In the genomic region with DNA sequence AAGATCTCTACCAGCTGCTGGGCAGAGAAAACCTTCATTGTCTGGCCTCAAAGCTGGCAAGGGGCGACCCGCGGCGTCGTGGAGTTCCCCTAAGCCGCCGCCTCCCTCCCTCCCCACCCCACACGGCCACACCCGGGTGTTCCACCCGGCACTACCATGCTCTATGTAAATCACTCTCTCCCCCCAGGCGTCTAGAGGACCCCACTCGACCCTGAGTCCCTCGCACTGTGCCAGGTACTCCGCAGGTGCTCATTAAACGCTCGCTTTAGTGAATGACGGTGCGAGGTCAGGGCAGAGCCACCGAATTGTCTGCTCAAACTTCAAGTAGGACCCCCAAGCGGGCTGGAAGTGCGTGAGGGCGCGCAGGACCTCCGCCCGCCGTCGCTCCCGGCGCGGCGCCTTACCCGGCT, we compare ENCODE assay signal across 8 cellular contexts. TPM values are rescaled to one million over a fixed set of nuclear protein-coding genes. Genes with fewer than 3 reads are reported as not detected.
DNase-seq lines count a peak whose midpoint lies in the region; ATAC-seq and TF ChIP-seq lines count a peak whose summit lies in the region.

No MANE protein-coding gene starts in this region.

- H4K20me1 ChIP-seq in BLaER1: peaks cover 35% of the 10 kb centered on the region

- peak overlapping the region; percentile 92 for H3K27ac Mint-ChIP-seq in activated CD4-positive, alpha-beta T cell treated with anti-CD3 and anti-CD28 coated beads, Interleukin-2, amount 10 ng/mL, durations not matched to agents 7 days and 5 days
- H3K27ac Mint-ChIP-seq in natural killer cell: peak overlapping the region; percentile 78 to 80

- peak; percentile 49 for DNase-seq in activated CD4-positive, alpha-beta T cell treated with anti-CD3 and anti-CD28 coated beads, Interleukin-2, amount 10 ng/mL, durations not matched to agents 7 days and 5 days
- peak; percentile 32 for DNase-seq in effector CD8-positive, alpha-beta T cell (lab: John Stamatoyannopoulos, UW)
- DNase-seq in natural killer cell: peak; percentile 32
- peak; percentile 33 to 35 for DNase-seq in thyroid gland
- no peak for DNase-seq in iPS-NIHi11 (ENCODE audit: low spot score)

- H3K36me3 ChIP-seq in BLaER1 (peaks cover 14% of the 10 kb centered on the region), thyroid gland (no peaks in the 10 kb centered on the region)

- peaks cover 16% of the 10 kb centered on the region for H3K9me3 Mint-ChIP-seq in activated CD4-positive, alpha-beta T cell treated with anti-CD3 and anti-CD28 coated beads, Interleukin-2, amount 10 ng/mL, durations not matched to agents 7 days and 5 days
- peaks cover 5 to 13% of the 10 kb centered on the region in 2 donors for H3K9me3 Mint-ChIP-seq in natural killer cell

- WGBS in thyroid gland, 2 donors: 27% methylated on average over 14 of the region's 32 CpGs; no CpG with 5 or more reads in 1 of the 2 donors

- TF ChIP-seq CTCF in natural killer cell (IDR thresholded peaks at IDR 0.05) (no peak), thyroid gland (IDR thresholded peaks at IDR 0.05) (no peak)

- H3K27me3 ChIP-seq in BLaER1: no peaks in the 10 kb centered on the region
- no peaks in the 10 kb centered on the region for H3K27me3 ChIP-seq in thyroid gland

- H3K4me3 Mint-ChIP-seq in activated CD4-positive, alpha-beta T cell treated with anti-CD3 and anti-CD28 coated beads, Interleukin-2, amount 10 ng/mL, durations not matched to agents 7 days and 5 days: peak overlapping the region; percentile 90
- H3K4me3 Mint-ChIP-seq in natural killer cell: peak overlapping the region; percentile 86

- peaks cover 7% of the 10 kb centered on the region for H3K27me3 Mint-ChIP-seq in activated CD4-positive, alpha-beta T cell treated with anti-CD3 and anti-CD28 coated beads, Interleukin-2, amount 10 ng/mL, durations not matched to agents 7 days and 5 days
- no peaks in the 10 kb centered on the region for H3K27me3 Mint-ChIP-seq in natural killer cell (ENCODE audit: low read depth in 2 of 2)

- CTCF ChIA-PET in activated CD4-positive, alpha-beta T cell treated with anti-CD3 and anti-CD28 coated beads, Interleukin-2, amount 10 ng/mL, durations not matched to agents 7 days and 5 days (lab: Charles Lee): interaction anchor here (1.4 kb wide), 1 partner anchor 9 kb away, joined by 3 read pairs; no protein-coding TSS in a partner anchor

- H3K9me3 ChIP-seq in BLaER1: peaks cover 19% of the 10 kb centered on the region
- no peaks in the 10 kb centered on the region for H3K9me3 ChIP-seq in thyroid gland

- H3K27ac ChIP-seq in BLaER1 (peak overlapping the region; percentile 91), thyroid gland (peak overlapping the region; percentile 79 to 92 (median 91))

- H3K4me1 Mint-ChIP-seq in activated CD4-positive, alpha-beta T cell treated with anti-CD3 and anti-CD28 coated beads, Interleukin-2, amount 10 ng/mL, durations not matched to agents 7 days and 5 days: peaks cover 53% of the 10 kb centered on the region
- peaks cover 32 to 47% of the 10 kb centered on the region in 2 donors for H3K4me1 Mint-ChIP-seq in natural killer cell

- intact Hi-C loops in natural killer cell (cut with micrococcal nuclease) (loop anchor here (2.0 kb wide), 1 partner anchor 415 kb away; no protein-coding TSS in a partner anchor), thyroid gland (cut with DNase I) (no loop called here)

- peak overlapping the region; percentile 87 for H3K9ac ChIP-seq in BLaER1

- peaks cover 45% of the 10 kb centered on the region for H3K36me3 Mint-ChIP-seq in activated CD4-positive, alpha-beta T cell treated with anti-CD3 and anti-CD28 coated beads, Interleukin-2, amount 10 ng/mL, durations not matched to agents 7 days and 5 days (ENCODE audit: low read depth)
- peaks cover 12% of the 10 kb centered on the region for H3K36me3 Mint-ChIP-seq in natural killer cell

- POLR2A ChIA-PET in activated CD4-positive, alpha-beta T cell treated with anti-CD3 and anti-CD28 coated beads, Interleukin-2, amount 10 ng/mL, durations not matched to agents 7 days and 5 days (lab: Charles Lee): no interaction called here

- TF ChIP-seq POLR2A in thyroid gland (IDR thresholded peaks at IDR 0.05): no peak

- peak overlapping the region; percentile 92 for H3K4me2 ChIP-seq in BLaER1

- ATAC-seq in GM19438 (IDR thresholded peaks at IDR 0.05; ENCODE audit: low read depth, unreplicated experiment) (peak; percentile 18), HG03571 (IDR thresholded peaks at IDR 0.05; ENCODE audit: unreplicated experiment) (peak; percentile 24), natural killer cell (peak; percentile 37 to 61 (median 44))

- H3K4me1 ChIP-seq in BLaER1 (peaks cover 26% of the 10 kb centered on the region), thyroid gland (peaks cover 18 to 19% of the 10 kb centered on the region in 2 donors)

- H3K4me3 ChIP-seq in BLaER1: peak overlapping the region; percentile 89
- peak overlapping the region; percentile 62 to 79 (median 70) for H3K4me3 ChIP-seq in thyroid gland (replicated peaks in 1 of 3)

RNA-seq across cellular contexts. Expression of a gene that starts 0.6 kb away (rescaled TPM):
- 100 to 1,000 TPM; 121 to 129 TPM for total RNA-seq in activated CD4-positive, alpha-beta T cell treated with anti-CD3 and anti-CD28 coated beads, Interleukin-2, amount 10 ng/mL, durations not matched to agents 7 days and 5 days
- total RNA-seq in natural killer cell (100 to 1,000 TPM; 116 to 151 (median 130) TPM), thyroid gland (10 to 100 TPM; 37.4 to 46.9 (median 38.9) TPM)
